Comparison of ENCODE assay signal across 8 cellular contexts in the genomic region with DNA sequence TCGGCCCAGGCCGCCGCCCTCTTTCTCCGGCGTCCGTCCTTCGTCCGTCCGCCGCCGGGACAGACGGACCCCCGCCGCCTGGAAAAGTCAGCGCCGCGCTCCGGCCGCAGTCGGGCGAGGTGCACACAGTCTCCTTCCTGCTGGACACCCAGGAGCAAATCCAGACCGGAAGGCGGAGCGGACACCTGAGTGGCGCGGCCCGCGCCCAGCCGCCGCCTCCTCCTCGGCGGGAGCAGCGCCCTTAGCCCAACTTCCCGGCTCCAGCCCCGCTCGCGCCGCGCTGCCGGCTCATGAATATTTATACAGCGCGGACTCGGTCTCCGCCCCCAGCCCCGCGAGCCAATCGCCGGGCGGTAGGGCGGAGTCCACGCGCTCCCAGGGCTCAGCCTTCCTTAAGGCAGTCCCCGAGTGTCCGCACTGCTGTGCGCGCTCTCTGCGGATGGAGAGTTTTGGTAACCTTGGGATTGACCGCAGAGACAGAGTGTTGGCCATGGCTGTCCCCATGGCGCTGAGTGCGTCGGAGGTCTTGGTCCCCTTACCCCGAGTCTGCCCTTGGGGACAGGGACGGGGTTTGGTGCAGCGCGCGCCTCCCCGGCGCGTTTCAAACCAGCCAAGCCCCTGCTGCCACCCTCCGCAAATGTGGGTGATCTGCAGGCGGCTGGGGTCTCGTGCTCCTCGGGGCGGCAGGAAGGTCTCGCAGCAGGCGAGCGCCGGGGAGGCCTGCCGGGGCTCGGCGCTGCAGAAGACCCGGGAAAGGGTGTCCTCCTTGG. TPM values are rescaled to one million over a fixed set of nuclear protein-coding genes. Genes with fewer than 3 reads are reported as not detected.
DNase-seq lines count a peak whose midpoint lies in the region; ATAC-seq and TF ChIP-seq lines count a peak whose summit lies in the region.

FZD8 (minus strand) TSS at position 274 of the 770 bp plus-strand sequence. CDS start 867 bp downstream, outside the sequence.

- intact Hi-C loops in A673 (cut with micrococcal nuclease; ENCODE audit: unreplicated experiment), result no loop called here

- no peaks in the 10 kb centered on the region for H3K9me3 ChIP-seq in A673 (ENCODE audit: low read depth, low read length, poor library complexity, severe bottlenecking)

- peak; percentile 54 for TF ChIP-seq CTCF in A673 (conservative IDR thresholded peaks at IDR 0.05; ENCODE audit: low read depth, low read length)

- peak within 1 kb of the TSS; percentile 84 for H3K27ac ChIP-seq in A673 (ENCODE audit: low read depth, low read length, poor library complexity, severe bottlenecking)

- no TSS peak for BruUV-seq in A673 (replicated peaks; lab: Mats Ljungman, UMichigan)

- CTCF ChIA-PET in A673 (lab: Charles Lee), result no interaction called here

- ATAC-seq in GM18867 (IDR thresholded peaks at IDR 0.05; ENCODE audit: unreplicated experiment) (peak; percentile 92), HG03066 (IDR thresholded peaks at IDR 0.05; ENCODE audit: low read depth, unreplicated experiment) (peak; percentile 84)

- H3K27me3 ChIP-seq in A673 (replicated peaks; ENCODE audit: insufficient read depth, low read depth, low read length, poor library complexity), result no peaks in the 10 kb centered on the region

- peak; percentile 95 for DNase-seq in A673 (ENCODE audit: low spot score)
- DNase-seq in NCI-H2171 treated with DMSO at 0.1 percent for 48 hours (lab: John Stamatoyannopoulos, UW), result peak; percentile 82
- peak; percentile 80 for DNase-seq in activated CD4-positive, alpha-beta T cell treated with anti-CD3 and anti-CD28 coated beads for 48 hours
- DNase-seq in dedifferentiated amniotic fluid mesenchymal stem cell (ENCODE audit: extremely low spot score), result peak; percentile 88
- DNase-seq in left kidney (ENCODE audit: low read depth, low spot score), result peak; percentile 98
- DNase-seq in stimulated activated CD4-positive, alpha-beta T cell treated with anti-CD3 and anti-CD28 coated beads, Interleukin-1b, Interleukin-23, amount 100 ng/mL, for 24 hours (ENCODE audit: low read depth in 4 of 4, low spot score in 1 of 4), result peak in 3 of 4 experiments; percentile 35 to 72 (median 59)

- POLR2A ChIA-PET in A673 (lab: Charles Lee; ENCODE audit: low non-redundant PET), result no interaction called here

- H3K4me1 ChIP-seq in A673 (ENCODE audit: insufficient read depth, low read length, poor library complexity, severe bottlenecking), result peaks cover 17% of the 10 kb centered on the region

- H3K36me3 ChIP-seq in A673 (ENCODE audit: insufficient read depth, low read length, poor library complexity, severe bottlenecking), result peaks cover 4% of the 10 kb centered on the region

- H3K4me3 ChIP-seq in A673 (ENCODE audit: low read depth, low read length, poor library complexity, severe bottlenecking), result peak within 1 kb of the TSS; percentile 88

RNA-seq across cellular contexts. Expression of gene FZD8, which starts in this region (rescaled TPM):
- total RNA-seq in A673 (2021), result 49.9 and 50.5 TPM in 2 replicates

Comparison
In these comparisons a context has a peak if more than half of its experiments do, and no peak if none do; other contexts are left out.
1. Peak in every context shown above with its lines: DNase-seq, ATAC-seq, H3K4me3 ChIP-seq and H3K27ac ChIP-seq.